8 cellular contexts compared by ENCODE assay signal in genomic region chr7:37182011-37182478, GRCh38.
DNase-seq lines count a peak whose midpoint lies in the region; ATAC-seq and TF ChIP-seq lines count a peak whose summit lies in the region.

No MANE protein-coding gene starts in this region.

- H3K9me3 Mint-ChIP-seq in activated CD8-positive, alpha-beta T cell treated with anti-CD3 and anti-CD28 coated beads for 36 hours = no peaks in the 10 kb centered on the region
- H3K9me3 Mint-ChIP-seq in memory B cell = no peaks in the 10 kb centered on the region

- peak overlapping the region; percentile 38 for H3K9ac ChIP-seq in endocrine pancreas (ENCODE audit: control insufficient read depth, insufficient read depth, low read length)

- H3K4me3 Mint-ChIP-seq in activated CD8-positive, alpha-beta T cell treated with anti-CD3 and anti-CD28 coated beads for 36 hours = no peak overlapping the region
- H3K4me3 Mint-ChIP-seq in memory B cell = no peak overlapping the region

- H3K4me3 ChIP-seq in endocrine pancreas (ENCODE audit: control insufficient read depth, insufficient read depth, low read length) = peak overlapping the region; percentile 3

- H3K27ac Mint-ChIP-seq in activated CD8-positive, alpha-beta T cell treated with anti-CD3 and anti-CD28 coated beads for 36 hours = no peak overlapping the region
- no peak overlapping the region for H3K27ac Mint-ChIP-seq in memory B cell

- peak; percentile 78 for DNase-seq in AG20443 (ENCODE audit: low spot score)
- peak; percentile 74 for DNase-seq in NCI-H526 treated with DMSO at 0.1 percent for 48 hours (lab: John Stamatoyannopoulos, UW)
- DNase-seq in activated CD8-positive, alpha-beta T cell treated with anti-CD3 and anti-CD28 coated beads for 36 hours = peak; percentile 88
- DNase-seq in memory B cell (ENCODE audit: low spot score in 2 of 2) = peak; percentile 73 to 74
- DNase-seq in stimulated activated CD8-positive, alpha-beta memory T cell treated with anti-CD3 and anti-CD28 coated beads, Interleukin-15, amount 100 ng/mL, for 48 hours (ENCODE audit: low read depth in 2 of 2) = peak; percentile 52 to 53

- H3K27me3 ChIP-seq in endocrine pancreas (ENCODE audit: control insufficient read depth, insufficient read depth, low read length) = no peaks in the 10 kb centered on the region

- POLR2A ChIA-PET in activated CD8-positive, alpha-beta T cell treated with anti-CD3 and anti-CD28 coated beads for 36 hours (lab: Charles Lee) = interaction anchor here (0.6 to 0.8 kb wide), 3 partner anchors 41 to 694 kb away, joined by 3 to 4 read pairs (median 3); no protein-coding TSS in a partner anchor

- H3K4me1 Mint-ChIP-seq in activated CD8-positive, alpha-beta T cell treated with anti-CD3 and anti-CD28 coated beads for 36 hours (ENCODE audit: low read depth) = peaks cover 12% of the 10 kb centered on the region
- peaks cover 5% of the 10 kb centered on the region for H3K4me1 Mint-ChIP-seq in memory B cell

- peaks cover 18% of the 10 kb centered on the region for H3K36me3 Mint-ChIP-seq in activated CD8-positive, alpha-beta T cell treated with anti-CD3 and anti-CD28 coated beads for 36 hours (ENCODE audit: low read depth)
- peaks cover 16% of the 10 kb centered on the region for H3K36me3 Mint-ChIP-seq in memory B cell

- H3K9me3 ChIP-seq in endocrine pancreas (ENCODE audit: control insufficient read depth, low read length) = no peaks in the 10 kb centered on the region

- no peaks in the 10 kb centered on the region for H3K4me1 ChIP-seq in endocrine pancreas (ENCODE audit: control insufficient read depth, insufficient read depth, low read length)

- ATAC-seq in GM19023 (IDR thresholded peaks at IDR 0.05; ENCODE audit: unreplicated experiment) = peak; percentile 86
- ATAC-seq in HG03457 (IDR thresholded peaks at IDR 0.05; ENCODE audit: unreplicated experiment) = peak; percentile 82
- peak; percentile 98 for ATAC-seq in activated CD8-positive, alpha-beta T cell treated with anti-CD3 and anti-CD28 coated beads for 36 hours
- ATAC-seq in memory B cell (ENCODE audit: low read depth) = peak; percentile 91

- H3K27me3 Mint-ChIP-seq in activated CD8-positive, alpha-beta T cell treated with anti-CD3 and anti-CD28 coated beads for 36 hours = no peaks in the 10 kb centered on the region
- H3K27me3 Mint-ChIP-seq in memory B cell = no peaks in the 10 kb centered on the region

- intact Hi-C loops in activated CD8-positive, alpha-beta T cell treated with anti-CD3 and anti-CD28 coated beads for 36 hours (cut with micrococcal nuclease) = loop anchor here (5.0 kb wide), 2 partner anchors 195 to 695 kb away; no protein-coding TSS in a partner anchor

- no peaks in the 10 kb centered on the region for H3K36me3 ChIP-seq in endocrine pancreas (ENCODE audit: control insufficient read depth, insufficient read depth, low read length)

- peak; percentile 88 for TF ChIP-seq CTCF in activated CD8-positive, alpha-beta T cell treated with anti-CD3 and anti-CD28 coated beads for 36 hours (IDR thresholded peaks at IDR 0.05)

- CTCF ChIA-PET in activated CD8-positive, alpha-beta T cell treated with anti-CD3 and anti-CD28 coated beads for 36 hours (lab: Charles Lee) = interaction anchor here (0.5 to 6.6 kb wide), 63 partner anchors 8 to 863 kb away, joined by 3 to 93 read pairs (median 4); no protein-coding TSS in a partner anchor

Comparison
In these comparisons a context has a peak if more than half of its experiments do, and no peak if none do; other contexts are left out.
1. Peak in every context shown above with its lines: DNase-seq, ATAC-seq and H3K4me3 ChIP-seq.